21 cellular contexts compared by ENCODE assay signal in the genomic region with DNA sequence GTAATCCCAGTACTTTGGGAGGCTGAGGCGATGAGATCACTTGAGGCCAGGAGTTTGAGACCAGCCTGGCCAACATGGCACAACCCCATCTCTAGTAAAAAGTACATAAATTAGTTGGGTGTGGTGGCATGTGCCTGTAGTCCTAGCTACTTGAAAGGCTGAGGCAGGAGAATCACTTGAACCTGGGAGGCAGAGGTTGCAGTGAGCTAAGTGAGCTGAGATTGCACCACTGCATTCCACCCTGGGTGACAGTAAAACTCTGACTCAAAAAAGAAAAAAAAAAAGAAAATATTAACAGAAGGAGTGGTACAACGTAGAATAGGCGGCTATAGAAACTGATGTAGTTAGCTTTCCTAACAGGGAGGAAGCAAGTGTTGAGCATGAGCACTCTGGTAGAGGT. TPM values are rescaled to one million over a fixed set of nuclear protein-coding genes. Genes with fewer than 3 reads are reported as not detected.
A peak's percentile ranks its signal among the peaks of the same experiment; 100 is the strongest.
DNase-seq lines count a peak whose midpoint lies in the region; ATAC-seq, FAIRE-seq and TF ChIP-seq lines count a peak whose summit lies in the region.
"Had no signal": no experiment of that assay in that cellular context is flagged by ENCODE, and none has a peak within 500 bp of the region (broad histone marks: within the 10 kb centered on the region; RNA-seq: fewer than 3 reads in every experiment).

No MANE protein-coding gene starts in this region.

- H4K20me1 ChIP-seq in GM12878 (ENCODE audit: control insufficient read depth, insufficient read depth): no peaks in the 10 kb centered on the region

- no peak overlapping the region for H3K27ac ChIP-seq in GM12878 (ENCODE audit: control insufficient read depth, insufficient read depth)
- H3K27ac ChIP-seq in RWPE1: no peak overlapping the region
- H3K27ac ChIP-seq: epithelial cell of prostate, left ventricle myocardium inferior, psoas muscle, transverse colon had no signal

- peak; percentile 41 for FAIRE-seq in GM12878 (lab: Jason Lieb, UNC)

- POLR2A ChIA-PET in GM12878 (lab: Charles Lee): no interaction called here
- POLR2A ChIA-PET in RWPE1 (lab: Yijun Ruan, JAX; ENCODE audit: low non-redundant PET): interaction anchor here (0.7 kb wide), 1 partner anchor 31 kb away, joined by 3 read pairs; no protein-coding TSS in a partner anchor

- H3K79me2 ChIP-seq in GM12878 (ENCODE audit: control insufficient read depth, insufficient read depth, low read length): no peaks in the 10 kb centered on the region

- DNase-seq in GM04504 (ENCODE audit: low read depth) (peak; percentile 29), GM12878 (ENCODE audit: low read depth, low spot score) (no peak), foreskin fibroblast (peak; percentile 38 to 72), skeletal muscle cell (ENCODE audit: low read depth) (peak; percentile 25), NOMO-1 treated with DMSO at 0.1 percent for 48 hours (lab: John Stamatoyannopoulos, UW; ENCODE audit: unreplicated experiment) (no peak), A172 (ENCODE audit: low spot score) (no peak), RWPE1 (ENCODE audit: low spot score) (no peak)
- DNase-seq: activated CD4-positive, alpha-beta T cell treated with anti-CD3 and anti-CD28 coated beads, Interleukin-2, amount 50 U/mL, for 1 hour; activated effector memory CD4-positive, alpha-beta T cell treated with anti-CD3 and anti-CD28 coated beads, Interleukin-2, amount 50 U/mL, for 16 hours; central memory CD4-positive, alpha-beta T cell; DND-41; left ventricle myocardium inferior; NCI-H187; psoas muscle; stimulated activated CD4-positive, alpha-beta T cell treated with anti-CD3 and anti-CD28 coated beads, Interleukin-4, amount 100 ng/mL, for 1 hour; stimulated activated naive CD8-positive, alpha-beta T cell treated with anti-CD3 and anti-CD28 coated beads, Interleukin-15, amount 100 ng/mL, for 72 hours; T-helper 1 cell; transverse colon had no signal

- in situ Hi-C loops in GM12878 (cut with MboI): no loop called here

- no peaks in the 10 kb centered on the region; the same call in 1 of the 2 replicates for H3K4me1 ChIP-seq in GM12878 (ENCODE audit: control insufficient read depth, insufficient read depth, low read length)
- H3K4me1 ChIP-seq: psoas muscle had no signal

- H3K4me2 ChIP-seq in GM12878 (ENCODE audit: control insufficient read depth, insufficient read depth): no peak overlapping the region
- H3K4me2 ChIP-seq: smooth muscle cell had no signal

- 96% methylated on average over 3 of the region's 3 CpGs for WGBS in GM12878 (ENCODE audit: insufficient coverage, insufficient replicate concordance, low lambda C conversion rate, missing lambda C conversion rate)

- H3K4me3 ChIP-seq in GM12878: no peak overlapping the region
- no peak overlapping the region for H3K4me3 ChIP-seq in foreskin fibroblast (ENCODE audit: low read depth in 1 of 2, low read length in 2 of 2)
- no peak overlapping the region for H3K4me3 ChIP-seq in skeletal muscle cell (ENCODE audit: low read depth, low read length)
- H3K4me3 ChIP-seq: left ventricle myocardium inferior, psoas muscle, smooth muscle cell, transverse colon had no signal

- SMC1A ChIA-PET in GM12878 (lab: Charles Lee; ENCODE audit: uncharacterized antibody, unreplicated experiment): interaction anchor here (0.7 to 1.2 kb wide), 2 partner anchors 9 to 14 kb away, joined by 4 to 6 read pairs; no protein-coding TSS in a partner anchor

- peaks cover 0 to 2% of the 10 kb centered on the region in 2 experiments; a peak in 1 of 4 replicates for H3K36me3 ChIP-seq in GM12878 (ENCODE audit: control insufficient read depth in 2 of 2, insufficient read depth in 2 of 2, low read length in 1 of 2)
- H3K36me3 ChIP-seq: left ventricle myocardium inferior, transverse colon had no signal

- H3K9ac ChIP-seq in GM12878 (ENCODE audit: control insufficient read depth, insufficient read depth, low read length): no peak overlapping the region

- ATAC-seq in GM12878 (no peak), esophagus mucosa (no peak)
- ATAC-seq: psoas muscle; stimulated activated naive CD8-positive, alpha-beta T cell treated with anti-CD3 and anti-CD28 coated beads, Interleukin-15, amount 100 ng/mL, for 72 hours had no signal

- no peak overlapping the region for H2AFZ ChIP-seq in GM12878 (ENCODE audit: control insufficient read depth, low read depth, low read length)

- no peaks in the 10 kb centered on the region; the same call in 2 of the 3 replicates for H3K9me3 ChIP-seq in GM12878 (replicated peaks; ENCODE audit: control insufficient read depth, insufficient read depth, low read length)
- H3K9me3 ChIP-seq: left ventricle myocardium inferior, psoas muscle, transverse colon had no signal

- H3K27me3 ChIP-seq in GM12878 (replicated peaks in 1 of 2; ENCODE audit: control insufficient read depth in 2 of 2, insufficient read depth in 2 of 2, low read length in 1 of 2): no peaks in the 10 kb centered on the region
- H3K27me3 ChIP-seq: transverse colon had no signal

- RAD21 ChIA-PET in GM12878 (lab: Charles Lee; ENCODE audit: unreplicated experiment): interaction anchor here (1.2 kb wide), 1 partner anchor 9 kb away, joined by 3 read pairs; no protein-coding TSS in a partner anchor

- no TSS peak for BruUV-seq in GM12878 (replicated peaks; lab: Mats Ljungman, UMichigan)

- no peak for TF ChIP-seq RAD21 in GM12878 (IDR thresholded peaks at IDR 0.05; ENCODE audit: insufficient read depth, low read depth, low read length)

- CTCF ChIA-PET in GM12878 (lab: Yijun Ruan, JAX) (interaction anchor here (1.5 kb wide), 1 partner anchor 9 kb away, joined by 3 read pairs; no protein-coding TSS in a partner anchor), RWPE1 (lab: Yijun Ruan, JAX) (no interaction called here)

- intact Hi-C loops in GM12878 (cut with micrococcal nuclease; ENCODE audit: unreplicated experiment): no loop called here

- TF ChIP-seq EP300 in GM12878 (IDR thresholded peaks at IDR 0.05; ENCODE audit: borderline replicate concordance in 1 of 2, control insufficient read depth in 1 of 2, low read depth in 2 of 2, low read length in 2 of 2): no peak

- TF ChIP-seq CTCF in GM12878 (IDR thresholded peaks at IDR 0.05 in 2 of 3, conservative IDR thresholded peaks at IDR 0.05 in 1 of 3; ENCODE audit: control insufficient read depth in 2 of 3, extremely low read depth in 1 of 3, insufficient read depth in 1 of 3, low read depth in 3 of 3, low read length in 3 of 3) (no peak), foreskin fibroblast (IDR thresholded peaks at IDR 0.05; ENCODE audit: low read depth, low read length) (no peak), RWPE1 (conservative IDR thresholded peaks at IDR 0.05; ENCODE audit: low read depth) (no peak)

- no peak for TF ChIP-seq POLR2A in GM12878 (IDR thresholded peaks at IDR 0.05; ENCODE audit: low read depth, low read length)

TF ChIP-seq in GM12878, 131 proteins besides CTCF, POLR2A, EP300 and RAD21 (continues in another document):
- TF ChIP-seq, protein P1, sequence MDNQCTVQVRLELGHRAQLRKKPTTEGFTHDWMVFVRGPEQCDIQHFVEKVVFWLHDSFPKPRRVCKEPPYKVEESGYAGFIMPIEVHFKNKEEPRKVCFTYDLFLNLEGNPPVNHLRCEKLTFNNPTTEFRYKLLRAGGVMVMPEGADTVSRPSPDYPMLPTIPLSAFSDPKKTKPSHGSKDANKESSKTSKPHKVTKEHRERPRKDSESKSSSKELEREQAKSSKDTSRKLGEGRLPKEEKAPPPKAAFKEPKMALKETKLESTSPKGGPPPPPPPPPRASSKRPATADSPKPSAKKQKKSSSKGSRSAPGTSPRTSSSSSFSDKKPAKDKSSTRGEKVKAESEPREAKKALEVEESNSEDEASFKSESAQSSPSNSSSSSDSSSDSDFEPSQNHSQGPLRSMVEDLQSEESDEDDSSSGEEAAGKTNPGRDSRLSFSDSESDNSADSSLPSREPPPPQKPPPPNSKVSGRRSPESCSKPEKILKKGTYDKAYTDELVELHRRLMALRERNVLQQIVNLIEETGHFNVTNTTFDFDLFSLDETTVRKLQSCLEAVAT (IDR thresholded peaks at IDR 0.05): no peak

RNA-seq across cellular contexts. Expression of gene PBX3, which starts 59.9 kb away (rescaled TPM):
- total RNA-seq in GM12878 (2013; cell fraction: nucleolus; rRNA removed): 530 and 531 TPM in 2 replicates
- 22.9 and 24.5 TPM in 2 replicates for total RNA-seq in GM12878 (2014; rRNA removed)
- total RNA-seq in GM12878 (2014; rRNA removed; fragmentation: Illumina TruSeq; extraction: Trizol): 21.3 and 23.3 TPM in 2 replicates
- 33.4 and 34.6 TPM in 2 replicates for total RNA-seq in GM12878 (2021)
- polyA plus RNA-seq in GM12878 (2011; ENCODE audit: low read depth): 20.7 TPM
- polyA plus RNA-seq in GM12878 (2011; rRNA removed): 146 and 184 TPM in 2 replicates
- 71.8 and 77.9 TPM in 2 replicates for polyA plus RNA-seq in GM12878 (2011; cell fraction: cytosol; rRNA removed)
- 159 and 168 TPM in 2 replicates for polyA plus RNA-seq in GM12878 (2011; cell fraction: nucleus; rRNA removed)
- 26.8 and 29.0 TPM in 2 replicates for polyA plus RNA-seq in GM12878 (2012)
- polyA plus RNA-seq in GM12878 (2014; fragmentation: Illumina TruSeq; extraction: Trizol): 21.5 and 26.9 TPM in 2 replicates
- polyA plus RNA-seq in GM12878 (2014; fragmentation: Nextera tagmentation; extraction: Ambion mirVana): 1 to 10 TPM; 6.7 to 9.1 TPM
- 27.6 and 38.2 TPM in 2 replicates for polyA plus RNA-seq in GM12878 (2014; rRNA removed)
- 10 to 100 TPM in 1 of 2 experiments, 1 to 10 TPM in 1; 9.5 to 13.3 TPM for polyA plus RNA-seq in GM12878 (2016; fragmentation: Nextera tagmentation; extraction: Ambion mirVana)
- 168 and 196 TPM in 2 replicates for polyA minus RNA-seq in GM12878 (2011; rRNA and poly(A)+ RNA removed)
- polyA minus RNA-seq in GM12878 (2011; cell fraction: cytosol; rRNA and poly(A)+ RNA removed): 48.8 and 54.7 TPM in 2 replicates
- 771 and 1,558 TPM in 2 replicates for polyA minus RNA-seq in GM12878 (2011; cell fraction: nucleus; rRNA and poly(A)+ RNA removed)
- 13.8 TPM for total RNA-seq in esophagus mucosa
- 74.5 and 85.0 TPM in 2 replicates for total RNA-seq in A172 (2014; rRNA removed; shearing (Covaris generic))

Comparison
In these comparisons a context has a peak if more than half of its experiments do, and no peak if none do; other contexts are left out.
1. DNase-seq: peak in GM04504 (single experiment), foreskin fibroblast (2 of 2) and skeletal muscle cell (single experiment); none in GM12878 (single experiment), NOMO-1 treated with DMSO at 0.1 percent for 48 hours (single experiment), A172 (single experiment) and RWPE1 (single experiment).